In genomic region chr5:95262933-95263660, GRCh38 we compare ENCODE assay signal across 1 cellular context.
TF ChIP-seq lines count a peak whose summit lies in the region.

No MANE protein-coding gene starts in this region.

TF ChIP-seq in HepG2, 621 proteins besides CTCF, POLR2A, EP300 and RAD21 (continued from another document and continues in another):
- TF ChIP-seq ZBTB49 (CRISPR knock-in tag; IDR thresholded peaks at IDR 0.05; ENCODE audit: borderline replicate concordance) (no peak), USF2 (IDR thresholded peaks at IDR 0.05; ENCODE audit: low read depth, low read length) (no peak), USF2 (CRISPR knock-in tag; IDR thresholded peaks at IDR 0.05; ENCODE audit: borderline replicate concordance) (no peak), ASH2L (IDR thresholded peaks at IDR 0.05; ENCODE audit: insufficient read length, low read depth, low read length) (peak; percentile 77), MAF1 (CRISPR knock-in tag; IDR thresholded peaks at IDR 0.05; ENCODE audit: borderline replicate concordance) (no peak), BORCS8-MEF2B (CRISPR knock-in tag; IDR thresholded peaks at IDR 0.05) (no peak), ZNF275 (CRISPR knock-in tag; IDR thresholded peaks at IDR 0.05; ENCODE audit: borderline replicate concordance) (no peak), ZNF205 (CRISPR knock-in tag; IDR thresholded peaks at IDR 0.05) (peak; percentile 46; the same call in 1 of the 2 replicates), MNT (IDR thresholded peaks at IDR 0.05) (no peak), AKAP8 (CRISPR knock-in tag; IDR thresholded peaks at IDR 0.05) (no peak), HNF4A (CRISPR knock-in tag; IDR thresholded peaks at IDR 0.05) (peak; percentile 97), AHDC1 (CRISPR knock-in tag; IDR thresholded peaks at IDR 0.05; ENCODE audit: borderline replicate concordance) (peak; percentile 93), IKZF4 (CRISPR knock-in tag; IDR thresholded peaks at IDR 0.05; ENCODE audit: borderline replicate concordance, low read depth, not compliant biosample characterization) (no peak), FIP1L1 (IDR thresholded peaks at IDR 0.05; ENCODE audit: borderline replicate concordance, insufficient read depth, low read depth, low read length) (no peak), PHF5A (CRISPR knock-in tag; IDR thresholded peaks at IDR 0.05; ENCODE audit: low read depth, unreplicated experiment) (no peak), ZNF737 (CRISPR knock-in tag; IDR thresholded peaks at IDR 0.05; ENCODE audit: borderline replicate concordance) (no peak), ZNF569 (CRISPR knock-in tag; IDR thresholded peaks at IDR 0.05; ENCODE audit: borderline replicate concordance) (no peak), PHB2 (IDR thresholded peaks at IDR 0.05; ENCODE audit: partially characterized antibody) (no peak), ATF2 (CRISPR knock-in tag; IDR thresholded peaks at IDR 0.05) (0 out of 2 replicates have a peak, but pooled peaks have one; percentile 49), CHD4 (IDR thresholded peaks at IDR 0.05; ENCODE audit: borderline replicate concordance, low read length) (no peak), KDM1A (CRISPR knock-in tag; IDR thresholded peaks at IDR 0.05) (no peak), ZNF552 (CRISPR knock-in tag; IDR thresholded peaks at IDR 0.05; ENCODE audit: borderline replicate concordance) (no peak), ZNF619 (CRISPR knock-in tag; IDR thresholded peaks at IDR 0.05) (no peak), KIAA2018 (CRISPR knock-in tag; IDR thresholded peaks at IDR 0.05; ENCODE audit: borderline replicate concordance) (no peak), YEATS2 (CRISPR knock-in tag; IDR thresholded peaks at IDR 0.05; ENCODE audit: borderline replicate concordance) (no peak), ZSCAN9 (CRISPR knock-in tag; IDR thresholded peaks at IDR 0.05; ENCODE audit: borderline replicate concordance) (peak; percentile 58; the same call in 1 of the 2 replicates), ZNF879 (CRISPR knock-in tag; IDR thresholded peaks at IDR 0.05) (no peak), ATF6 (CRISPR knock-in tag; conservative IDR thresholded peaks at IDR 0.05) (no peak), NAIF1 (CRISPR knock-in tag; IDR thresholded peaks at IDR 0.05; ENCODE audit: borderline replicate concordance) (no peak), SP1 (IDR thresholded peaks at IDR 0.05) (no peak), SP1 (CRISPR knock-in tag; IDR thresholded peaks at IDR 0.05) (no peak)
